In genomic region chr13:25380082-25380481, GRCh38 we compare ENCODE assay signal across 20 cellular contexts. TPM values are rescaled to one million over a fixed set of nuclear protein-coding genes. Genes with fewer than 3 reads are reported as not detected.
A peak's percentile ranks its signal among the peaks of the same experiment; 100 is the strongest.
DNase-seq lines count a peak whose midpoint lies in the region; ATAC-seq, FAIRE-seq and TF ChIP-seq lines count a peak whose summit lies in the region.
"Had no signal": no experiment of that assay in that cellular context is flagged by ENCODE, and none has a peak within 500 bp of the region (broad histone marks: within the 10 kb centered on the region; RNA-seq: fewer than 3 reads in every experiment).

No MANE protein-coding gene starts in this region.

- H3K4me3 ChIP-seq in GM23338 (no peak overlapping the region), SK-N-MC (no peak overlapping the region), H1 (ENCODE audit: extremely low read depth in 1 of 4, insufficient read depth in 2 of 4, low read depth in 3 of 4, low read length in 4 of 4) (no peak overlapping the region)
- H3K4me3 ChIP-seq: SJSA1 had no signal

- no peak overlapping the region for H4K5ac ChIP-seq in H1 (ENCODE audit: insufficient read length, low read depth, low read length)

- WGBS in H1 (ENCODE audit: extremely low coverage in 1 of 2, insufficient coverage in 1 of 2, insufficient read length in 1 of 2, insufficient replicate concordance in 2 of 2, low coverage in 1 of 2, low lambda C conversion rate in 2 of 2, missing lambda C conversion rate in 1 of 2), 2 experiments, result 85% methylated on average over 4 of the region's 4 CpGs; no CpG with 5 or more reads in 1 of the 2 experiments

- FAIRE-seq in H1 (lab: Jason Lieb, UNC), result no peak
- FAIRE-seq: G401.6, GM12892 had no signal

- H3K9me2 ChIP-seq in GM23338 (ENCODE audit: insufficient read depth), result no peaks in the 10 kb centered on the region

- H3K23ac ChIP-seq in H1 (ENCODE audit: insufficient read length), result no peak overlapping the region

- H4K91ac ChIP-seq in H1 (replicated peaks; ENCODE audit: insufficient read length, low read length), result no peak overlapping the region

- H2BK15ac ChIP-seq in H1 (ENCODE audit: low read length), result no peak overlapping the region

- H3F3A ChIP-seq in GM23338 (replicated peaks; ENCODE audit: low read depth), result no peaks in the 10 kb centered on the region

- H3K9me3 Mint-ChIP-seq in GM23338 (no peaks in the 10 kb centered on the region; the same call in 1 of the 3 replicates), type B pancreatic cell (no peaks in the 10 kb centered on the region), immature natural killer cell (peaks cover 0 to 3% (median 0%) of the 10 kb centered on the region in 6 donors)

- TF ChIP-seq CTCF in GM23338 (conservative IDR thresholded peaks at IDR 0.05; ENCODE audit: low read depth in 2 of 2), result no peak
- TF ChIP-seq CTCF in H1 (IDR thresholded peaks at IDR 0.05; ENCODE audit: control extremely low read depth in 1 of 3, insufficient read depth in 1 of 3, low read depth in 1 of 3, low read length in 3 of 3), result no peak
- no peak for TF ChIP-seq CTCF in type B pancreatic cell (conservative IDR thresholded peaks at IDR 0.05)

- no peak overlapping the region for H2BK5ac ChIP-seq in H1 (ENCODE audit: low read depth, low read length)

- no peak overlapping the region for H3K4me3 Mint-ChIP-seq in GM23338
- peak overlapping the region; percentile 42 for H3K4me3 Mint-ChIP-seq in type B pancreatic cell
- no peak overlapping the region for H3K4me3 Mint-ChIP-seq in immature natural killer cell
- H3K4me3 Mint-ChIP-seq: CD4-positive, CD25-positive, alpha-beta regulatory T cell had no signal

- DNase-seq in GM23338 (ENCODE audit: low spot score) (no peak), SK-N-MC (ENCODE audit: low read depth, low spot score) (no peak), H1 (ENCODE audit: low read depth in 1 of 2, low spot score in 2 of 2) (no peak), type B pancreatic cell (ENCODE audit: extremely low spot score, unreplicated experiment) (no peak), medulla oblongata (ENCODE audit: extremely low spot score) (no peak), NOMO-1 treated with dmso at 0.1 percent for 144 hours (lab: John Stamatoyannopoulos, UW; ENCODE audit: unreplicated experiment) (no peak), immature natural killer cell (no peak)
- DNase-seq: CD4-positive, CD25-positive, alpha-beta regulatory T cell; DMS153; GOT3; MV-4-11; NCI-H1417; NCI-H1694 treated with DMSO at 0.1 percent for 48 hours; NCI-H2081 treated with DMSO at 0.1 percent for 48 hours; NCI-H446; NCI-H526 had no signal

- H3K14ac ChIP-seq in H1 (ENCODE audit: insufficient read length), result no peak overlapping the region

- H2BK12ac ChIP-seq in H1 (ENCODE audit: low read depth, low read length), result no peak overlapping the region

- H3K9ac ChIP-seq in SK-N-MC (ENCODE audit: insufficient read length), result no peak overlapping the region
- no peak overlapping the region for H3K9ac ChIP-seq in H1 (replicated peaks in 1 of 4; ENCODE audit: extremely low read depth in 1 of 4, low read depth in 3 of 4, low read length in 3 of 4)

- no peaks in the 10 kb centered on the region for H4K20me1 ChIP-seq in GM23338 (replicated peaks; ENCODE audit: insufficient read depth)
- no peaks in the 10 kb centered on the region for H4K20me1 ChIP-seq in H1 (replicated peaks in 1 of 2; ENCODE audit: control insufficient read depth in 1 of 2, insufficient read depth in 2 of 2, low read length in 2 of 2)

- H3K4me1 ChIP-seq in GM23338 (ENCODE audit: insufficient read depth) (peaks cover 29% of the 10 kb centered on the region), H1 (replicated peaks in 1 of 4; ENCODE audit: control insufficient read depth in 3 of 4, insufficient read depth in 4 of 4, low read length in 3 of 4) (peaks cover under 1 to 5% (median 2%) of the 10 kb centered on the region in 4 experiments; a peak in 4 of 7 replicates)
- H3K4me1 ChIP-seq: SJSA1 had no signal

- H3K36me3 ChIP-seq in GM23338 (ENCODE audit: insufficient read depth) (no peaks in the 10 kb centered on the region), SK-N-MC (ENCODE audit: insufficient read depth, low read length) (no peaks in the 10 kb centered on the region), H1 (ENCODE audit: control insufficient read depth in 2 of 4, insufficient read depth in 4 of 4, low read length in 3 of 4) (no peaks in the 10 kb centered on the region)
- H3K36me3 ChIP-seq: SJSA1 had no signal

- ATAC-seq in GM23338, result no peak
- ATAC-seq: Right ventricle myocardium inferior had no signal

- H2BK120ac ChIP-seq in H1 (replicated peaks; ENCODE audit: low read depth, low read length), result no peak overlapping the region

- H3K36me3 Mint-ChIP-seq in GM23338 (ENCODE audit: low read depth) (0 out of 3 replicates have a peak, but pooled peaks cover 2% of the 10 kb centered on the region), type B pancreatic cell (no peaks in the 10 kb centered on the region), immature natural killer cell (no peaks in the 10 kb centered on the region)
- H3K36me3 Mint-ChIP-seq: CD4-positive, CD25-positive, alpha-beta regulatory T cell had no signal

- H3K4ac ChIP-seq in H1 (replicated peaks; ENCODE audit: insufficient read length, low read depth, low read length), result no peak overlapping the region

- no peak for TF ChIP-seq RAD21 in H1 (IDR thresholded peaks at IDR 0.05 in 1 of 2, conservative IDR thresholded peaks at IDR 0.05 in 1 of 2; ENCODE audit: low read depth in 2 of 2, low read length in 2 of 2)

- TF ChIP-seq POLR2A in H1 (IDR thresholded peaks at IDR 0.05; ENCODE audit: control extremely low read depth in 1 of 2, low read depth in 2 of 2, low read length in 2 of 2), result no peak

- CTCF ChIA-PET in H1 (lab: Charles Lee; ENCODE audit: partially characterized antibody), result interaction anchor here (0.6 to 0.7 kb wide), 2 partner anchors 12 to 130 kb away, joined by 3 read pairs; no protein-coding TSS in a partner anchor

- H3K27me3 ChIP-seq in GM23338 (ENCODE audit: insufficient read depth) (no peaks in the 10 kb centered on the region), H1 (replicated peaks in 1 of 4; ENCODE audit: control insufficient read depth in 3 of 4, extremely low read depth in 1 of 4, insufficient read depth in 3 of 4, low read length in 3 of 4) (no peaks in the 10 kb centered on the region)

- POLR2A ChIA-PET in H1 (lab: Charles Lee; ENCODE audit: partially characterized antibody), result no interaction called here

- H3K9me3 ChIP-seq in SK-N-MC (ENCODE audit: low read depth, low read length) (no peaks in the 10 kb centered on the region), H1 (ENCODE audit: insufficient read depth in 2 of 2, low read depth in 1 of 2, low read length in 1 of 2) (no peaks in the 10 kb centered on the region)
- H3K9me3 ChIP-seq: SJSA1 had no signal

- H3K27ac Mint-ChIP-seq in GM23338, result peak overlapping the region; percentile 70; the same call in 1 of the 2 replicates
- H3K27ac Mint-ChIP-seq in type B pancreatic cell, result peak overlapping the region; percentile 35
- no peak overlapping the region for H3K27ac Mint-ChIP-seq in immature natural killer cell
- H3K27ac Mint-ChIP-seq: CD4-positive, CD25-positive, alpha-beta regulatory T cell had no signal

- H3K4me1 Mint-ChIP-seq in GM23338, result peaks cover 30% of the 10 kb centered on the region
- no peaks in the 10 kb centered on the region for H3K4me1 Mint-ChIP-seq in type B pancreatic cell (ENCODE audit: unreplicated experiment)
- no peaks in the 10 kb centered on the region for H3K4me1 Mint-ChIP-seq in immature natural killer cell

- no peak overlapping the region for H3K18ac ChIP-seq in H1 (ENCODE audit: extremely low read depth, low read length)

- no peak for TF ChIP-seq EP300 in H1 (IDR thresholded peaks at IDR 0.05; ENCODE audit: borderline replicate concordance in 1 of 2, low read depth in 2 of 2, low read length in 2 of 2)

- no peaks in the 10 kb centered on the region for H3K79me1 ChIP-seq in H1 (ENCODE audit: low read depth, low read length)

- H3K79me2 ChIP-seq in GM23338 (replicated peaks; ENCODE audit: insufficient read depth) (no peaks in the 10 kb centered on the region), H1 (ENCODE audit: control insufficient read depth in 1 of 2, insufficient read depth in 2 of 2, low read length in 2 of 2) (no peaks in the 10 kb centered on the region)

- H3K4me2 ChIP-seq in GM23338, result peak overlapping the region; percentile 52; the same call in 1 of the 2 replicates
- no peak overlapping the region for H3K4me2 ChIP-seq in H1 (ENCODE audit: insufficient read depth in 1 of 2, low read depth in 2 of 2, low read length in 2 of 2)

- H3K23me2 ChIP-seq in H1 (ENCODE audit: low read depth, low read length), result no peaks in the 10 kb centered on the region

- H2AK5ac ChIP-seq in H1 (ENCODE audit: low read depth, low read length), result no peak overlapping the region

- peak overlapping the region; percentile 90 for H2AFZ ChIP-seq in GM23338
- H2AFZ ChIP-seq in H1 (ENCODE audit: low read length), result 0 out of 2 replicates have a peak overlapping the region, but pooled peaks have one; percentile 6

- no peak overlapping the region for H4K8ac ChIP-seq in H1 (ENCODE audit: extremely low read depth, insufficient read depth, low read length)

- no peak overlapping the region for H3K56ac ChIP-seq in H1 (replicated peaks; ENCODE audit: insufficient read length, low read depth, low read length)

- H3K27me3 Mint-ChIP-seq in GM23338 (ENCODE audit: insufficient read depth, low read depth, poor library complexity) (no peaks in the 10 kb centered on the region), type B pancreatic cell (peaks cover 16% of the 10 kb centered on the region), immature natural killer cell (ENCODE audit: low read depth in 3 of 3) (peaks cover 3 to 21% (median 6%) of the 10 kb centered on the region in 3 donors)

- H3K27ac ChIP-seq in GM23338 (ENCODE audit: low read depth) (no peak overlapping the region), SK-N-MC (peak overlapping the region; percentile 87; the same call in 1 of the 2 replicates), H1 (ENCODE audit: low read depth, low read length) (no peak overlapping the region)
- H3K27ac ChIP-seq: SJSA1 had no signal

- no peak overlapping the region for H2BK20ac ChIP-seq in H1 (ENCODE audit: low read length)

TF ChIP-seq in H1, 55 proteins besides CTCF, POLR2A, EP300 and RAD21 (continues in another document):
- no peak for TF ChIP-seq CHD1 (IDR thresholded peaks at IDR 0.05; ENCODE audit: low read depth, low read length)

RNA-seq across cellular contexts. Expression of gene ATP8A2, which starts 8.3 kb away (rescaled TPM):
- total RNA-seq in GM23338 (2014; rRNA removed; shearing (Covaris generic)), result 8.8 and 9.0 TPM in 2 replicates
- 5.7 and 6.3 TPM in 2 replicates for polyA plus RNA-seq in GM23338 (2016; fragmentation: Nextera tagmentation; extraction: Ambion mirVana)
- 8.3 and 8.4 TPM in 2 replicates for total RNA-seq in H1 (2021; fragmentation: NEBNext Ultra II Directional; extraction: Animal tissue kit (Norgen Biotek cat#: 25700))
- 2.2 and 2.4 TPM in 2 replicates for polyA plus RNA-seq in H1 (2011; rRNA removed)
- polyA plus RNA-seq in H1 (2011; cell fraction: cytosol; rRNA removed), result 2.4 TPM
- 3.0 TPM for polyA plus RNA-seq in H1 (2011; cell fraction: nucleus; rRNA removed)
- 2.8 to 4.0 TPM (median 3.8 TPM) in 4 replicates for polyA plus RNA-seq in H1 (2012, experiment 1 of 2)
- 0.29 TPM for polyA plus RNA-seq in H1 (2012, experiment 2 of 2)
- 4.8 TPM for polyA plus RNA-seq in H1 (2013, experiment 1 of 2)
- polyA plus RNA-seq in H1 (2013, experiment 2 of 2), result 4.8 TPM
- 8.5 and 9.4 TPM in 2 replicates for polyA minus RNA-seq in H1 (2011; rRNA and poly(A)+ RNA removed)
- 5.0 TPM for polyA minus RNA-seq in H1 (2011; cell fraction: cytosol; rRNA and poly(A)+ RNA removed)
- polyA minus RNA-seq in H1 (2011; cell fraction: nucleus; rRNA and poly(A)+ RNA removed), result 11.3 TPM
- total RNA-seq in type B pancreatic cell (ENCODE audit: low replicate concordance), result 13.8 and 55.2 TPM in 2 replicates
- polyA plus RNA-seq in immature natural killer cell, result under 1 TPM in 2 of 3 donors, not detected in 1; 0.20 to 0.38 TPM

Comparison
In these comparisons a context has a peak if more than half of its experiments do, and no peak if none do; other contexts are left out.
1. H3K27ac Mint-ChIP-seq: peak in GM23338 (single experiment) and type B pancreatic cell (single experiment); none in immature natural killer cell (0 of 6).